ENCODE assay signal across 9 cellular contexts in the genomic region with DNA sequence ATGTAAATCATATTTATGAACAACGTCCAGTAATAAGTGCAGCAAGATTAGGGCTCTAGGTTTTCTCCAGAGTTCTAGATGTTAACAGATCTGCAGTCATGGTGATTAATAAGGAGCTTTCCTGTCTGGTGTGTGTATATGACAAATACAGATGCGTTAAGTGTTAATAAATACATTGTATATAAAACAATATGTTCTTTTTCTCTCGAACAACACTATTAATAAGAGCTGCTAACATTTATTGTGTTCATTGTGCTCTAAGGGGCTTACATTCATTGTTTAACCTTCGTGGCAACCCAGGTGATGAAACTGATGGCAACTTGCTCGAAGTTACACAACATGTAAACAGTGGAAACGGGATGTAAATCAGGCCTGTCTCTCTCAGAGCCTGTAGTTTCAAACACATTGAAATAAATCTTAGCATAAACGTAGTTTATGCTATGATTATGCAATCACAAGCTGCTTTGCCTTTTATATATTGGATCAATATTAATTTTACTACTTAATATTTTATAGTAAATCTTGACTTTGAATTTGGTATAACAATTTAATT. TPM values are rescaled to one million over a fixed set of nuclear protein-coding genes. Genes with fewer than 3 reads are reported as not detected.
DNase-seq lines count a peak whose midpoint lies in the region; ATAC-seq and TF ChIP-seq lines count a peak whose summit lies in the region.
"Had no signal": no experiment of that assay in that cellular context is flagged by ENCODE, and none has a peak within 500 bp of the region (broad histone marks: within the 10 kb centered on the region; RNA-seq: fewer than 3 reads in every experiment).

No MANE protein-coding gene starts in this region.

- H3K27ac Mint-ChIP-seq in CD14-positive monocyte: peak overlapping the region in 2 of 7 donors; percentile 46 to 64

- TF ChIP-seq CTCF in CD14-positive monocyte (IDR thresholded peaks at IDR 0.05): no peak
- TF ChIP-seq CTCF in breast epithelium (IDR thresholded peaks at IDR 0.05): no peak

- H3K36me3 ChIP-seq in KOPT-K1 (ENCODE audit: insufficient read depth, low read length): no peaks in the 10 kb centered on the region
- H3K36me3 ChIP-seq in breast epithelium: no peaks in the 10 kb centered on the region
- H3K36me3 ChIP-seq in mucosa of stomach (ENCODE audit: control insufficient read depth, insufficient read depth, low read length): no peaks in the 10 kb centered on the region

- H3K9me3 ChIP-seq in KOPT-K1 (ENCODE audit: insufficient read depth, low read length, poor library complexity, severe bottlenecking) (no peaks in the 10 kb centered on the region), breast epithelium (no peaks in the 10 kb centered on the region), mucosa of stomach (ENCODE audit: control insufficient read depth, low read length) (no peaks in the 10 kb centered on the region)

- no peak for TF ChIP-seq POLR2A in breast epithelium (IDR thresholded peaks at IDR 0.05)

- DNase-seq in CD14-positive monocyte (ENCODE audit: low spot score): no peak
- DNase-seq in breast epithelium (ENCODE audit: low spot score in 2 of 2): no peak
- DNase-seq in activated CD4-positive, CD25-positive, alpha-beta regulatory T cell (lab: John Stamatoyannopoulos, UW): no peak
- no peak for DNase-seq in stimulated activated CD4-positive, alpha-beta T cell treated with anti-CD3 and anti-CD28 coated beads, Interleukin-4, amount 100 ng/mL, for 4 hours
- no peak for DNase-seq in stimulated activated naive CD4-positive, alpha-beta T cell (lab: John Stamatoyannopoulos, UW)

- H3K4me1 Mint-ChIP-seq in CD14-positive monocyte: peaks cover 13% of the 10 kb centered on the region

- H3K27me3 ChIP-seq in breast epithelium (peaks cover 0 to 8% of the 10 kb centered on the region in 2 donors), mucosa of stomach (ENCODE audit: control insufficient read depth, insufficient read depth, low read length) (peaks cover 18% of the 10 kb centered on the region)

- no peak overlapping the region for H3K9ac ChIP-seq in mucosa of stomach (ENCODE audit: low read length)

- no peak for ATAC-seq in GM21528 (IDR thresholded peaks at IDR 0.05; ENCODE audit: low FRiP score, unreplicated experiment)

- H3K9me3 Mint-ChIP-seq in CD14-positive monocyte: no peaks in the 10 kb centered on the region

- H3K27ac ChIP-seq in KOPT-K1 (ENCODE audit: low read depth, low read length, poor library complexity, severe bottlenecking): peak overlapping the region; percentile 66
- H3K27ac ChIP-seq in breast epithelium: no peak overlapping the region

- peak overlapping the region; percentile 88 to 93 for H3K4me3 Mint-ChIP-seq in CD14-positive monocyte

- intact Hi-C loops in CD14-positive monocyte (cut with micrococcal nuclease) (no loop called here), breast epithelium (cut with DNase I; ENCODE audit: low total_unique reads) (no loop called here)

- peaks cover 4 to 10% (median 8%) of the 10 kb centered on the region in 3 donors for H3K27me3 Mint-ChIP-seq in CD14-positive monocyte (ENCODE audit: low read depth in 3 of 3)

- H3K36me3 Mint-ChIP-seq in CD14-positive monocyte: no peaks in the 10 kb centered on the region

- H3K4me1 ChIP-seq in breast epithelium: peaks cover 0 to 5% of the 10 kb centered on the region in 2 donors
- H3K4me1 ChIP-seq in mucosa of stomach (ENCODE audit: control insufficient read depth, insufficient read depth, low read length): no peaks in the 10 kb centered on the region

- H3K4me3 ChIP-seq in breast epithelium (peak overlapping the region; percentile 48 to 75 (median 56)), mucosa of stomach (ENCODE audit: low read length) (peak overlapping the region; percentile 23)

RNA-seq across cellular contexts. Expression of a gene that starts 0.5 kb away (rescaled TPM):
- under 1 TPM; 0.10 to 0.54 TPM for polyA plus RNA-seq in CD14-positive monocyte
- total RNA-seq in breast epithelium: 1 to 10 TPM in 2 of 3 donors, under 1 TPM in 1; 0.32 to 5.2 (median 1.6) TPM
- total RNA-seq: LHCN-M2 had no signal

RNA-seq across cellular contexts. Expression of a gene that starts 54.5 kb away (rescaled TPM):
- polyA plus RNA-seq in CD14-positive monocyte: 10 to 100 TPM; 21.2 to 22.6 TPM
- 10 to 100 TPM; 44.6 to 64.0 (median 47.5) TPM for total RNA-seq in breast epithelium
